Comparison of ENCODE assay signal across 10 cellular contexts in genomic region chr11:57787920-57788716, GRCh38. TPM values are rescaled to one million over a fixed set of nuclear protein-coding genes. Genes with fewer than 3 reads are reported as not detected.
DNase-seq lines count a peak whose midpoint lies in the region; ATAC-seq and FAIRE-seq lines count a peak whose summit lies in the region.
"Had no signal": no experiment of that assay in that cellular context is flagged by ENCODE, and none has a peak within 500 bp of the region (broad histone marks: within the 10 kb centered on the region; RNA-seq: fewer than 3 reads in every experiment).

No MANE protein-coding gene starts in this region.

- ATAC-seq in HG02763 (IDR thresholded peaks at IDR 0.05; ENCODE audit: unreplicated experiment) (peak; percentile 49), GM19035 (IDR thresholded peaks at IDR 0.05; ENCODE audit: unreplicated experiment) (no peak)

- CTCF ChIA-PET in CD8-positive, alpha-beta memory T cell (lab: Charles Lee) = interaction anchor here (1.9 kb wide), 1 partner anchor 12 kb away, joined by 8 read pairs; no protein-coding TSS in a partner anchor

- no peaks in the 10 kb centered on the region for H3K9me3 Mint-ChIP-seq in CD8-positive, alpha-beta memory T cell

- peaks cover 0 to 1% of the 10 kb centered on the region in 2 donors for H3K27me3 Mint-ChIP-seq in CD8-positive, alpha-beta memory T cell

- no peak overlapping the region for H3K9ac ChIP-seq in adipocyte (ENCODE audit: low read length)

- H3K36me3 Mint-ChIP-seq in CD8-positive, alpha-beta memory T cell = peaks cover 0 to 1% (median 0%) of the 10 kb centered on the region in 3 donors

- no peak overlapping the region for H3K4me3 ChIP-seq in CD8-positive, alpha-beta memory T cell (ENCODE audit: low read length)
- H3K4me3 ChIP-seq in adipocyte (ENCODE audit: low read length) = no peak overlapping the region

- H3K27ac ChIP-seq in CD8-positive, alpha-beta memory T cell (ENCODE audit: low read depth, low read length) = no peak overlapping the region

- H3K27ac Mint-ChIP-seq in CD8-positive, alpha-beta memory T cell = peak overlapping the region in 5 of 8 donors; percentile 13 to 80 (median 21)

- no peak overlapping the region for H3K4me3 Mint-ChIP-seq in CD8-positive, alpha-beta memory T cell

- no peaks in the 10 kb centered on the region for H3K9me3 ChIP-seq in CD8-positive, alpha-beta memory T cell (ENCODE audit: low read length)
- H3K9me3 ChIP-seq in adipocyte (ENCODE audit: control insufficient read depth, low read length) = no peaks in the 10 kb centered on the region

- H3K4me1 Mint-ChIP-seq in CD8-positive, alpha-beta memory T cell = peaks cover 21 to 24% (median 24%) of the 10 kb centered on the region in 3 donors

- no peak for FAIRE-seq in HTR-8/SVneo (lab: Jason Lieb, UNC)
- FAIRE-seq: G401.6 had no signal

- no peaks in the 10 kb centered on the region for H3K27me3 ChIP-seq in CD8-positive, alpha-beta memory T cell (ENCODE audit: insufficient read depth, low read length, poor library complexity, severe bottlenecking)
- H3K27me3 ChIP-seq in adipocyte (replicated peaks; ENCODE audit: control insufficient read depth, insufficient read depth, low read length) = no peaks in the 10 kb centered on the region

- no peak for DNase-seq in CD8-positive, alpha-beta memory T cell
- DNase-seq in adipocyte (ENCODE audit: low read depth) (peak; percentile 21), medulla oblongata (ENCODE audit: extremely low spot score) (peak; percentile 79), G401 (ENCODE audit: low spot score) (no peak), HTR-8/SVneo (ENCODE audit: insufficient read length, low spot score) (no peak), HuH-7.5 (ENCODE audit: low spot score) (no peak)

- H3K4me1 ChIP-seq in CD8-positive, alpha-beta memory T cell (ENCODE audit: insufficient read depth, low read length) = peaks cover 24% of the 10 kb centered on the region
- H3K4me1 ChIP-seq in adipocyte (ENCODE audit: control insufficient read depth, insufficient read depth, low read length) = peaks cover 32% of the 10 kb centered on the region

- POLR2A ChIA-PET in CD8-positive, alpha-beta memory T cell (lab: Charles Lee) = no interaction called here

- no peaks in the 10 kb centered on the region for H3K36me3 ChIP-seq in CD8-positive, alpha-beta memory T cell (ENCODE audit: insufficient read depth, low read length)
- H3K36me3 ChIP-seq in adipocyte (ENCODE audit: control insufficient read depth, insufficient read depth, low read length, severe bottlenecking) = peaks cover 3% of the 10 kb centered on the region

- in situ Hi-C loops in G401 (cut with HindIII; ENCODE audit: low sequenced_read_pairs) = no loop called here

RNA-seq across cellular contexts. Expression of gene CTNND1, which starts 26.5 kb away (rescaled TPM):
- total RNA-seq in CD8-positive, alpha-beta memory T cell = 1 to 10 TPM; 3.1 to 4.4 TPM
- polyA plus RNA-seq in CD8-positive, alpha-beta memory T cell = 0.95 TPM
- 33.5 and 47.7 TPM in 2 replicates for total RNA-seq in G401 (2014; rRNA removed; shearing (Covaris generic))

RNA-seq across cellular contexts. Expression of gene BTBD18, which starts 36.5 kb away (rescaled TPM):
- total RNA-seq in CD8-positive, alpha-beta memory T cell = not detected
- 0.89 TPM for polyA plus RNA-seq in CD8-positive, alpha-beta memory T cell
- total RNA-seq in G401 (2014; rRNA removed; shearing (Covaris generic)) = not detected in 2 replicates
- total RNA-seq: epithelial cell of proximal tubule had no signal

RNA-seq across cellular contexts. Expression of gene SELENOH, which starts 46.8 kb away (rescaled TPM):
- 100 to 1,000 TPM; 272 to 276 TPM for total RNA-seq in CD8-positive, alpha-beta memory T cell
- 201 TPM for polyA plus RNA-seq in CD8-positive, alpha-beta memory T cell
- total RNA-seq in G401 (2014; rRNA removed; shearing (Covaris generic)) = 184 and 229 TPM in 2 replicates

Comparison
In these comparisons a context has a peak if more than half of its experiments do, and no peak if none do; other contexts are left out.
1. DNase-seq: peak in adipocyte (single experiment) and medulla oblongata (single experiment); none in CD8-positive, alpha-beta memory T cell (0 of 5), G401 (single experiment), HTR-8/SVneo (single experiment) and HuH-7.5 (single experiment).